7 cellular contexts compared by ENCODE assay signal in the genomic region with DNA sequence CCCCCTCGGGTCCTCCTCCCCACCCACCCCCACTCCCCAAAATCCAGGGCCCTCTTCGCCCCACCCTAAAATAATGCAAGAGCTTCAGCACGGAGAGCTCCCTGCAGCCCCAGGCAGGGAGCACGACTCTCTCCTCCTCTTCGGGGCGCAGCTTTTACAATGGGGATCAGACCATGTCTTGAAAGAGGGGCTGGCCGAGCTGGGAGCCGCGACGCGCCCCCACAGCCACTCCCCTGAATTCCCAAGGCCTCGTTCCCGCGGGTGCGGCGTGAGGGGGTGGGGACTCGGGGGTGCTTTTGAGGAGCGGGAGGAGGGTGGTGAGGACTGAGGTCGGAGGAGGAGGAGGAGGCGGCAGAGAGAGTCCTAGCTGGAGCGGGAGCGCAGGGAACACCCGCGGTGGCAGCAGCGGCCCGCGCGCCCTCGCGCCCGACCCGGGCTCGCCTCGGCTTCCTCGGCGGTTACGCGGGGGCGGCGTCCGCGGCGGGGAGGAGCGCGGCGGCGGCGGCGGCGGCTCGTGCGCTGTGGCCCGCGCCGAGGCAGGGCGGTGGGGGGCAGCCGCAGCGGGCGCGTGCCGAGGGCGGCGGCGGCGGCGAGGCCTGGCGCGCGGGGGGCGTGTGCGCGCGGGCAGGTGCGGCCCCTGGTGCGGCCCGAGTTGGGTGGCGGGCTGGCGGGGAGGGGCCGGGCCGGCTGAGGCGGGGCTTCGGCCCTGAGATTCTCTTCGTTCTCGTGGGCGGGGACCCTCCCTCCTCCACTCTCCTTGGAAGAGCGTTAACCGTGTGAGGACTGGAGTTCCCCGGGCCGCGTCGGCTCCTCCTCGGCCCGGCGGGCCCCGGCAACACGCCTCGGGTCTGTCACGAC. TPM values are rescaled to one million over a fixed set of nuclear protein-coding genes. Genes with fewer than 3 reads are reported as not detected.
DNase-seq lines count a peak whose midpoint lies in the region; ATAC-seq, FAIRE-seq and TF ChIP-seq lines count a peak whose summit lies in the region.

TSS of gene ANKS1B (minus strand) at position 666 of the 858 bp plus-strand sequence. CDS start 699 bp downstream, outside the sequence.

- peaks cover 45 to 54% of the 10 kb centered on the region in 2 donors for H3K27me3 Mint-ChIP-seq in T-cell

- H3K9me3 Mint-ChIP-seq in T-cell: no peaks in the 10 kb centered on the region

- H3K36me3 ChIP-seq in GM06990 (ENCODE audit: control insufficient read depth, insufficient read depth, low read length) (no peaks in the 10 kb centered on the region), endothelial cell of umbilical vein (ENCODE audit: control insufficient read depth in 2 of 2, extremely low read depth in 1 of 2, insufficient read depth in 2 of 2, low read length in 2 of 2) (no peaks in the 10 kb centered on the region), mesodermal cell (ENCODE audit: control insufficient read depth, insufficient read depth, low read length) (no peaks in the 10 kb centered on the region), tibial nerve (no peaks in the 10 kb centered on the region)

- peak within 1 kb of the TSS; percentile 28 to 70 (median 31) for H3K4me3 Mint-ChIP-seq in T-cell

- ATAC-seq in T-cell (replicated peaks in 1 of 4): peak in 1 of 4 experiments; percentile 23

- H4K20me1 ChIP-seq in endothelial cell of umbilical vein (replicated peaks; ENCODE audit: control insufficient read depth, extremely low read depth, insufficient read depth, low read length): no peaks in the 10 kb centered on the region

- 0 to 1% methylated on average over 15 to 54 of the region's 98 CpGs for WGBS in mesodermal cell (ENCODE audit: insufficient coverage in 2 of 2), 2 experiments
- 0 to 1% methylated on average over 23 to 54 of the region's 98 CpGs for WGBS in tibial nerve, 2 donors

- POLR2A ChIA-PET in T-cell (lab: Charles Lee): interaction anchor here in 1 of 2 donors (0.6 kb wide), 1 partner anchor 12 kb away, joined by 6 read pairs; no protein-coding TSS in a partner anchor
- POLR2A ChIA-PET in endothelial cell of umbilical vein (lab: Charles Lee): no interaction called here

- H3K27ac Mint-ChIP-seq in T-cell: no peak within 1 kb of the TSS

- FAIRE-seq in H54 (lab: Jason Lieb, UNC): peak; percentile 41
- peak; percentile 15 for FAIRE-seq in endothelial cell of umbilical vein (lab: Jason Lieb, UNC)

- intact Hi-C loops in endothelial cell of umbilical vein (cut with micrococcal nuclease): no loop called here

- H3K9me3 ChIP-seq in endothelial cell of umbilical vein (replicated peaks; ENCODE audit: control insufficient read depth, insufficient read depth, low read length): no peaks in the 10 kb centered on the region
- no peaks in the 10 kb centered on the region for H3K9me3 ChIP-seq in mesodermal cell (ENCODE audit: control insufficient read depth, low read length)
- H3K9me3 ChIP-seq in tibial nerve: no peaks in the 10 kb centered on the region

- H3K9ac ChIP-seq in endothelial cell of umbilical vein (replicated peaks; ENCODE audit: extremely low read depth, insufficient read depth, low read length): no peak within 1 kb of the TSS

- H3K27me3 ChIP-seq in GM06990 (replicated peaks; ENCODE audit: control insufficient read depth, insufficient read depth, low read length): peaks cover 5% of the 10 kb centered on the region
- peaks cover 7 to 21% of the 10 kb centered on the region in 2 experiments for H3K27me3 ChIP-seq in endothelial cell of umbilical vein (ENCODE audit: control insufficient read depth in 2 of 2, insufficient read depth in 2 of 2, low read length in 2 of 2)
- no peaks in the 10 kb centered on the region for H3K27me3 ChIP-seq in tibial nerve

- H3K4me2 ChIP-seq in endothelial cell of umbilical vein (ENCODE audit: insufficient read depth, low read length): peak within 1 kb of the TSS; percentile 95

- TF ChIP-seq EP300 in tibial nerve (IDR thresholded peaks at IDR 0.05): no peak

- peak within 1 kb of the TSS; percentile 56 for H3K4me3 ChIP-seq in GM06990 (replicated peaks; ENCODE audit: low read depth, low read length)
- peak within 1 kb of the TSS; percentile 57 to 72 (median 64) for H3K4me3 ChIP-seq in endothelial cell of umbilical vein (replicated peaks in 1 of 3; ENCODE audit: insufficient read depth in 1 of 3, low read depth in 1 of 3, low read length in 3 of 3)
- H3K4me3 ChIP-seq in mesodermal cell (ENCODE audit: extremely low read depth, insufficient read depth, low read length, poor library complexity, severe bottlenecking): peak within 1 kb of the TSS; percentile 50
- H3K4me3 ChIP-seq in tibial nerve: peak within 1 kb of the TSS; percentile 47 to 79 (median 50)

- H3K4me1 ChIP-seq in endothelial cell of umbilical vein (ENCODE audit: control insufficient read depth, extremely low read depth, insufficient read depth, low read length): peaks cover 7% of the 10 kb centered on the region
- H3K4me1 ChIP-seq in mesodermal cell (ENCODE audit: control insufficient read depth, insufficient read depth, low read length, poor library complexity, severe bottlenecking): peaks cover 8% of the 10 kb centered on the region
- H3K4me1 ChIP-seq in tibial nerve: peaks cover 0 to 41% (median 3%) of the 10 kb centered on the region in 4 donors

- H3K27ac ChIP-seq in endothelial cell of umbilical vein (ENCODE audit: insufficient read depth, low read depth, low read length) (no peak within 1 kb of the TSS), mesodermal cell (ENCODE audit: low read depth, low read length, severe bottlenecking) (no peak within 1 kb of the TSS), tibial nerve (peak within 1 kb of the TSS; percentile 53 to 87 (median 82))

- DNase-seq in GM06990 (ENCODE audit: extremely low read depth, insufficient read length) (peak; percentile 33), H54 (ENCODE audit: insufficient read length, low spot score) (peak; percentile 65), NCI-H1092 treated with DMSO at 0.1 percent for 48 hours (lab: John Stamatoyannopoulos, UW) (peak; percentile 68), T-cell (no peak), endothelial cell of umbilical vein (ENCODE audit: low read depth, low spot score) (peak; percentile 19), tibial nerve (ENCODE audit: low spot score in 2 of 2) (peak in 1 of 2 donors; percentile 13)

- dilution Hi-C loops in endothelial cell of umbilical vein (cut with MboI; ENCODE audit: extremely low pct_ligation_motif_present, low sequenced_read_pairs): no loop called here

- TF ChIP-seq CTCF in GM06990 (IDR thresholded peaks at IDR 0.05; ENCODE audit: insufficient read depth, low read length, poor library complexity, severe bottlenecking) (no peak), endothelial cell of umbilical vein (IDR thresholded peaks at IDR 0.05; ENCODE audit: extremely low read depth in 1 of 2, insufficient read depth in 1 of 2, low read depth in 1 of 2, low read length in 2 of 2) (no peak), tibial nerve (IDR thresholded peaks at IDR 0.05) (no peak)

- H3K36me3 Mint-ChIP-seq in T-cell: no peaks in the 10 kb centered on the region

- no peak for TF ChIP-seq POLR2A in H54 (IDR thresholded peaks at IDR 0.05; ENCODE audit: low read depth, low read length)
- TF ChIP-seq POLR2A in endothelial cell of umbilical vein (IDR thresholded peaks at IDR 0.05; ENCODE audit: low read depth, low read length): no peak
- TF ChIP-seq POLR2A in tibial nerve (IDR thresholded peaks at IDR 0.05): no peak

- peak within 1 kb of the TSS; percentile 95 for H2AFZ ChIP-seq in endothelial cell of umbilical vein (ENCODE audit: low read depth, low read length)

- H3K4me1 Mint-ChIP-seq in T-cell: peaks cover 12 to 14% (median 12%) of the 10 kb centered on the region in 3 donors

- no TSS peak for BruUV-seq in endothelial cell of umbilical vein (replicated peaks; lab: Mats Ljungman, UMichigan)

- H3K79me2 ChIP-seq in endothelial cell of umbilical vein (ENCODE audit: control insufficient read depth, insufficient read depth, low read length): no peaks in the 10 kb centered on the region

- H3K9me1 ChIP-seq in endothelial cell of umbilical vein (replicated peaks; ENCODE audit: control insufficient read depth, extremely low read depth, insufficient read depth, low read length): no peaks in the 10 kb centered on the region

- CTCF ChIA-PET in T-cell (lab: Charles Lee) (no interaction called here), endothelial cell of umbilical vein (lab: Charles Lee) (interaction anchor here (0.6 to 1.2 kb wide), 3 partner anchors 10 to 170 kb away, joined by 3 to 4 read pairs (median 3); no protein-coding TSS in a partner anchor)

TF ChIP-seq in endothelial cell of umbilical vein, 7 proteins besides CTCF, POLR2A, EP300 and RAD21:
- TF ChIP-seq JUN (IDR thresholded peaks at IDR 0.05; ENCODE audit: borderline replicate concordance, insufficient read depth, insufficient read length, low read depth): no peak
- TF ChIP-seq GATA2 (IDR thresholded peaks at IDR 0.05; ENCODE audit: insufficient read depth, insufficient read length, low read depth, low read length): no peak
- TF ChIP-seq MYC (IDR thresholded peaks at IDR 0.05; ENCODE audit: low read depth, low read length): no peak
- TF ChIP-seq FOS (IDR thresholded peaks at IDR 0.05; ENCODE audit: borderline replicate concordance, insufficient read depth, low read length): no peak
- TF ChIP-seq, protein P1, sequence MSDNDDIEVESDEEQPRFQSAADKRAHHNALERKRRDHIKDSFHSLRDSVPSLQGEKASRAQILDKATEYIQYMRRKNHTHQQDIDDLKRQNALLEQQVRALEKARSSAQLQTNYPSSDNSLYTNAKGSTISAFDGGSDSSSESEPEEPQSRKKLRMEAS (IDR thresholded peaks at IDR 0.05; ENCODE audit: insufficient read depth, insufficient read length): no peak
- TF ChIP-seq EZH2 (IDR thresholded peaks at IDR 0.05; ENCODE audit: borderline replicate concordance, low read depth, low read length, severe bottlenecking): no peak
- no peak for TF ChIP-seq POLR2AphosphoS5 (IDR thresholded peaks at IDR 0.05; ENCODE audit: insufficient read depth, low read depth, low read length)

RNA-seq across cellular contexts. Expression of gene ANKS1B, which starts in this region (rescaled TPM):
- total RNA-seq in T-cell (under 1 TPM in 3 of 5 donors, not detected in 2; 0.18 to 0.47 (median 0.19) TPM), endothelial cell of umbilical vein (0.38 and 0.42 TPM in 2 replicates), tibial nerve (10 to 100 TPM; 14.0 to 38.4 (median 28.6) TPM)
- 0.15 TPM in 1 of 2 replicates, not detected in the other for polyA plus RNA-seq in endothelial cell of umbilical vein
- 0.06 TPM in 1 of 2 replicates, not detected in the other for polyA plus RNA-seq in endothelial cell of umbilical vein (2011; cell fraction: cytosol; rRNA removed)
- polyA plus RNA-seq in endothelial cell of umbilical vein (2011; cell fraction: nucleus; rRNA removed): 0.16 and 0.50 TPM in 2 replicates
- polyA plus RNA-seq in endothelial cell of umbilical vein (2012): 0.17 and 0.75 TPM in 2 replicates
- 0.64 and 0.85 TPM in 2 replicates for polyA minus RNA-seq in endothelial cell of umbilical vein
- not detected for polyA minus RNA-seq in endothelial cell of umbilical vein (2011; cell fraction: cytosol; rRNA and poly(A)+ RNA removed)
- polyA minus RNA-seq in endothelial cell of umbilical vein (2011; cell fraction: nucleus; rRNA and poly(A)+ RNA removed): 1.7 and 3.8 TPM in 2 replicates
- 1.1 TPM for polyA plus RNA-seq in mesodermal cell (2013, experiment 1 of 2)
- polyA plus RNA-seq in mesodermal cell (2013, experiment 2 of 2): 1.5 TPM

Comparison
In these comparisons a context has a peak if more than half of its experiments do, and no peak if none do; other contexts are left out.
1. RNA of gene ANKS1B (total RNA-seq): 14.0 to 38.4 TPM in tibial nerve; 0.38 to 0.42 TPM in endothelial cell of umbilical vein and 0.18 to 0.47 TPM in T-cell; every median in the first group is over 10 times any median in the second.
2. DNase-seq: peak in GM06990 (single experiment), H54 (single experiment), NCI-H1092 treated with DMSO at 0.1 percent for 48 hours (single experiment) and endothelial cell of umbilical vein (single experiment); none in T-cell (0 of 34).
3. H3K27ac ChIP-seq: peak in tibial nerve (4 of 4); none in endothelial cell of umbilical vein (single experiment) and mesodermal cell (single experiment).
4. Peak in every context shown above with its lines, with median percentiles within 50 percentile points of each other: H3K4me3 ChIP-seq.